In genomic region chr14:77083082-77083481, GRCh38 we compare ENCODE assay signal across 25 cellular contexts. TPM values are rescaled to one million over a fixed set of nuclear protein-coding genes. Genes with fewer than 3 reads are reported as not detected.
"Had no signal": no experiment of that assay in that cellular context is flagged by ENCODE, and none has a peak within 500 bp of the region (broad histone marks: within the 10 kb centered on the region; RNA-seq: fewer than 3 reads in every experiment).

No MANE protein-coding gene starts in this region.

- H3K36me3 ChIP-seq: cardiac muscle cell, right lobe of liver, thoracic aorta, upper lobe of left lung had no signal

- H3K27me3 Mint-ChIP-seq: activated naive CD8-positive, alpha-beta T cell treated with anti-CD3 and anti-CD28 coated beads, Interleukin-2, amount 50 U/mL, for 24 hours had no signal

- ATAC-seq: activated naive CD8-positive, alpha-beta T cell treated with anti-CD3 and anti-CD28 coated beads, Interleukin-2, amount 50 U/mL, for 24 hours; activated T-cell treated with anti-CD3 and anti-CD28 coated beads, Interleukin-2, amount 50 U/mL, for 72 hours; body of pancreas; left lobe of liver; right lobe of liver had no signal

- H3K27me3 ChIP-seq: body of pancreas, cardiac muscle cell, right lobe of liver, upper lobe of left lung had no signal

- H3K4me3 Mint-ChIP-seq: activated CD4-positive, alpha-beta memory T cell treated with anti-CD3 and anti-CD28 coated beads, Interleukin-2, amount 10 ng/mL, durations not matched to agents 7 days and 5 days; activated naive CD4-positive, alpha-beta T cell treated with anti-CD3 and anti-CD28 coated beads, Interleukin-2, amount 10 ng/mL, durations not matched to agents 7 days and 5 days; activated naive CD8-positive, alpha-beta T cell treated with anti-CD3 and anti-CD28 coated beads, Interleukin-2, amount 50 U/mL, for 24 hours; activated T-cell treated with anti-CD3 and anti-CD28 coated beads, Interleukin-2, amount 50 U/mL, for 72 hours; immature natural killer cell; nephron; T-helper 1 cell treated with Interleukin-12 subunit alpha and Interleukin-12 subunit beta and Interleukin-4 antibody, amounts not matched to agents 30 μg/mL and 1 μg/mL, for 36 hours had no signal

- H3K9me3 ChIP-seq: body of pancreas, right lobe of liver, upper lobe of left lung had no signal

- H3K4me3 ChIP-seq: body of pancreas, cardiac muscle cell, right lobe of liver, thoracic aorta, upper lobe of left lung had no signal

- H3K4me1 Mint-ChIP-seq: immature natural killer cell had no signal

- H3K27ac ChIP-seq: body of pancreas, cardiac muscle cell, right lobe of liver, thoracic aorta, upper lobe of left lung had no signal

- FAIRE-seq: endometrium, small intestine had no signal

- DNase-seq: activated CD4-positive, alpha-beta memory T cell treated with anti-CD3 and anti-CD28 coated beads, Interleukin-2, amount 10 ng/mL, durations not matched to agents 7 days and 5 days; activated CD4-positive, alpha-beta T cell treated with anti-CD3 and anti-CD28 coated beads for 48 hours; activated effector memory CD4-positive, alpha-beta T cell treated with anti-CD3 and anti-CD28 coated beads, Interleukin-2, amount 50 U/mL, for 16 hours; activated naive CD4-positive, alpha-beta T cell treated with anti-CD3 and anti-CD28 coated beads, Interleukin-2, amount 10 ng/mL, durations not matched to agents 7 days and 5 days; activated naive CD8-positive, alpha-beta T cell treated with anti-CD3 and anti-CD28 coated beads, Interleukin-2, amount 50 U/mL, for 24 hours; activated T-cell treated with anti-CD3 and anti-CD28 coated beads, Interleukin-2, amount 50 U/mL, for 72 hours; body of pancreas; foreskin fibroblast; immature natural killer cell; right lobe of liver; small intestine; stimulated activated CD4-positive, alpha-beta T cell treated with anti-CD3 and anti-CD28 coated beads, Interleukin-15, amount 100 ng/mL, for 24 hours; stimulated activated CD8-positive, alpha-beta memory T cell treated with anti-CD3 and anti-CD28 coated beads, Interleukin-4, amount 100 ng/mL, for 48 hours; stimulated activated naive CD4-positive, alpha-beta T cell treated with Interleukin-2 at 50 U/mL for 16 hours; upper lobe of left lung had no signal

- H3K27ac Mint-ChIP-seq: activated CD4-positive, alpha-beta memory T cell treated with anti-CD3 and anti-CD28 coated beads, Interleukin-2, amount 10 ng/mL, durations not matched to agents 7 days and 5 days; activated naive CD4-positive, alpha-beta T cell treated with anti-CD3 and anti-CD28 coated beads, Interleukin-2, amount 10 ng/mL, durations not matched to agents 7 days and 5 days; activated naive CD8-positive, alpha-beta T cell treated with anti-CD3 and anti-CD28 coated beads, Interleukin-2, amount 50 U/mL, for 24 hours; activated T-cell treated with anti-CD3 and anti-CD28 coated beads, Interleukin-2, amount 50 U/mL, for 72 hours; immature natural killer cell had no signal

- H3K36me3 Mint-ChIP-seq: activated naive CD4-positive, alpha-beta T cell treated with anti-CD3 and anti-CD28 coated beads, Interleukin-2, amount 10 ng/mL, durations not matched to agents 7 days and 5 days had no signal

- H3K4me1 ChIP-seq: right lobe of liver had no signal

RNA-seq across cellular contexts. Expression of gene ZDHHC22, which starts 58.5 kb away (rescaled TPM):
- total RNA-seq: activated CD4-positive, alpha-beta memory T cell treated with anti-CD3 and anti-CD28 coated beads, Interleukin-2, amount 10 ng/mL, durations not matched to agents 7 days and 5 days; activated T-cell treated with anti-CD3 and anti-CD28 coated beads, Interleukin-2, amount 50 U/mL, for 72 hours; body of pancreas; epithelial cell of proximal tubule; fibroblast of lung; glomerular endothelial cell; left lobe of liver; lung microvascular endothelial cell; right lobe of liver; thoracic aorta had no signal
- polyA plus RNA-seq: cardiac muscle cell, fibroblast of lung, immature natural killer cell had no signal
